Comparison of ENCODE assay signal across 1 cellular context in genomic region chr7:66655113-66655806, GRCh38.
A peak's percentile ranks its signal among the peaks of the same experiment; 100 is the strongest.
TF ChIP-seq lines count a peak whose summit lies in the region.
"Not testable (repeated sequence)": the region's sequence is repeated elsewhere in the genome, so short reads cannot be mapped to it uniquely, and the experiment has no call there.

No MANE protein-coding gene starts in this region.

TF ChIP-seq in K562, 482 proteins besides CTCF, POLR2A, EP300 and RAD21:
- TF ChIP-seq SMAD4 (CRISPR knock-in tag; conservative IDR thresholded peaks at IDR 0.05), result peak; percentile 32; the same call in 1 of the 2 replicates
- 0 out of 2 replicates have a peak, but pooled peaks have one; percentile 23 for TF ChIP-seq NFIC (IDR thresholded peaks at IDR 0.05)
- TF ChIP-seq ZBTB40 (IDR thresholded peaks at IDR 0.05), result peak; percentile 13; the same call in 1 of the 2 replicates
- TF ChIP-seq ZBTB40 (CRISPR knock-in tag; IDR thresholded peaks at IDR 0.05); PBX2 (CRISPR knock-in tag; IDR thresholded peaks at IDR 0.05; ENCODE audit: low read depth): not testable (repeated sequence)
- peak; percentile 50 for TF ChIP-seq PBX2 (tag; conservative IDR thresholded peaks at IDR 0.05; ENCODE audit: low read depth)
- TF ChIP-seq RCOR1 (IDR thresholded peaks at IDR 0.05; ENCODE audit: borderline replicate concordance in 1 of 2, low read depth in 2 of 2, low read length in 2 of 2), result peak in 1 of 2 experiments; percentile 31; a peak in 1 of 4 replicates
- TF ChIP-seq PKNOX1 (IDR thresholded peaks at IDR 0.05), result peak; percentile 90
- 0 out of 2 replicates have a peak, but pooled peaks have one; percentile 12 for TF ChIP-seq RERE (CRISPR knock-in tag; IDR thresholded peaks at IDR 0.05; ENCODE audit: borderline replicate concordance)
- peak; percentile 9; the same call in 1 of the 2 replicates for TF ChIP-seq PREB (CRISPR knock-in tag; IDR thresholded peaks at IDR 0.05)
- TF ChIP-seq EGR1 (conservative IDR thresholded peaks at IDR 0.05), result peak; percentile 12; the same call in 1 of the 2 replicates
- peak; percentile 66; the same call in 1 of the 2 replicates for TF ChIP-seq ZBTB7A (IDR thresholded peaks at IDR 0.05; ENCODE audit: borderline replicate concordance, control insufficient read depth, low read depth, low read length)
- peak; percentile 54 for TF ChIP-seq CHD1 (IDR thresholded peaks at IDR 0.05; ENCODE audit: low read length)
- 0 out of 4 replicates have a peak, but pooled peaks of 1 of the 2 experiments have one; percentile 1 for TF ChIP-seq MLLT1 (IDR thresholded peaks at IDR 0.05)
- TF ChIP-seq UBTF (IDR thresholded peaks at IDR 0.05; ENCODE audit: borderline replicate concordance in 1 of 2, low read depth in 2 of 2, low read length in 2 of 2), result peak in 1 of 2 experiments; percentile 49; a peak in 1 of 4 replicates
- 0 out of 2 replicates have a peak, but pooled peaks have one; percentile 5 for TF ChIP-seq SRSF3 (IDR thresholded peaks at IDR 0.05; ENCODE audit: insufficient read depth, low read length)
- peak; percentile 68 for TF ChIP-seq TFAP4 (CRISPR knock-in tag; IDR thresholded peaks at IDR 0.05; ENCODE audit: borderline replicate concordance)
- TF ChIP-seq E2F6 (IDR thresholded peaks at IDR 0.05; ENCODE audit: borderline replicate concordance in 1 of 2, extremely low read depth in 1 of 2, insufficient read depth in 1 of 2, insufficient read length in 1 of 2, low read depth in 1 of 2, low read length in 1 of 2, poor library complexity in 1 of 2, severe bottlenecking in 1 of 2), result peak in 1 of 2 experiments; percentile 28
- peak in 1 of 2 experiments; percentile 43; a peak in 1 of 4 replicates for TF ChIP-seq MAZ (CRISPR knock-in tag; conservative IDR thresholded peaks at IDR 0.05 in 1 of 2, IDR thresholded peaks at IDR 0.05 in 1 of 2)
- 0 out of 2 replicates have a peak, but pooled peaks have one; percentile 9 for TF ChIP-seq NFRKB (IDR thresholded peaks at IDR 0.05; ENCODE audit: low read depth)
TF ChIP-seq in K562: peak in this region for 18; not testable (repeated sequence) for 464.
